ENCODE assay signal across 1 cellular context in genomic region chr12:14275111-14275510, GRCh38.
TF ChIP-seq lines count a peak whose summit lies in the region.

No MANE protein-coding gene starts in this region.

TF ChIP-seq in IMR-90, 13 proteins besides CTCF, POLR2A, EP300 and RAD21 (continued from another document):
- no peak for TF ChIP-seq CEBPB (IDR thresholded peaks at IDR 0.05; ENCODE audit: low read depth, low read length)
- no peak for TF ChIP-seq CHD1 (IDR thresholded peaks at IDR 0.05; ENCODE audit: low read depth, low read length)
- no peak for TF ChIP-seq MAFK (IDR thresholded peaks at IDR 0.05; ENCODE audit: low read depth, low read length)
- no peak for TF ChIP-seq NFE2L2 (IDR thresholded peaks at IDR 0.05; ENCODE audit: low read depth, low read length)
- TF ChIP-seq RFX5 (IDR thresholded peaks at IDR 0.05; ENCODE audit: low read depth, low read length) = no peak
- TF ChIP-seq RCOR1 (IDR thresholded peaks at IDR 0.05; ENCODE audit: insufficient replicate concordance, low read length) = no peak
- no peak for TF ChIP-seq ELK1 (IDR thresholded peaks at IDR 0.05; ENCODE audit: borderline replicate concordance, low read depth, low read length)
- TF ChIP-seq MAZ (IDR thresholded peaks at IDR 0.05; ENCODE audit: borderline replicate concordance, low read depth, low read length) = no peak
- TF ChIP-seq MXI1 (IDR thresholded peaks at IDR 0.05; ENCODE audit: borderline replicate concordance, low read depth, low read length) = no peak
